ENCODE assay signal across 9 cellular contexts in genomic region chr14:89509891-89510290, GRCh38.
DNase-seq lines count a peak whose midpoint lies in the region; ATAC-seq and TF ChIP-seq lines count a peak whose summit lies in the region.
"Had no signal": no experiment of that assay in that cellular context is flagged by ENCODE, and none has a peak within 500 bp of the region (broad histone marks: within the 10 kb centered on the region; RNA-seq: fewer than 3 reads in every experiment).

No MANE protein-coding gene starts in this region.

- H3K23ac ChIP-seq in IMR-90 (ENCODE audit: low read depth, low read length) = peak overlapping the region; percentile 82

- no peak overlapping the region for H3K9ac ChIP-seq in IMR-90 (ENCODE audit: low read depth, low read length)

- H3K4me1 Mint-ChIP-seq in naive thymus-derived CD4-positive, alpha-beta T cell = peaks cover 46 to 79% (median 65%) of the 10 kb centered on the region in 7 donors

- H3K79me1 ChIP-seq in IMR-90 (ENCODE audit: low read depth in 1 of 2, low read length in 2 of 2) = peaks cover 25 to 63% of the 10 kb centered on the region in 2 experiments

- BruUV-seq in IMR-90 (replicated peaks; lab: Mats Ljungman, UMichigan) = no TSS peak

- peak overlapping the region; percentile 72 for H3K14ac ChIP-seq in IMR-90 (replicated peaks; ENCODE audit: low read depth, low read length)

- no peaks in the 10 kb centered on the region for H3K9me3 Mint-ChIP-seq in naive thymus-derived CD4-positive, alpha-beta T cell

- TF ChIP-seq RAD21 in IMR-90 (IDR thresholded peaks at IDR 0.05; ENCODE audit: low read length) = no peak

- H2AK9ac ChIP-seq in IMR-90 (replicated peaks; ENCODE audit: low read depth, low read length, poor library complexity) = peak overlapping the region; percentile 14

- DNase-seq in EL = peak; percentile 86
- DNase-seq in IMR-90 = peak; percentile 85
- DNase-seq in amniotic epithelial cell (ENCODE audit: low read depth) = peak; percentile 84
- no peak for DNase-seq in naive thymus-derived CD4-positive, alpha-beta T cell
- no peak for DNase-seq in NCI-H2227 treated with DMSO at 0.1 percent for 48 hours (lab: John Stamatoyannopoulos, UW)
- DNase-seq in upper lobe of right lung = no peak

- no CpG with 5 or more reads among the region's 3 CpGs for WGBS in IMR-90 (ENCODE audit: extremely low coverage in 2 of 2, insufficient read length in 1 of 2), 2 experiments

- H3K4ac ChIP-seq in IMR-90 (ENCODE audit: low read depth, low read length) = peak overlapping the region; percentile 62

- H4K20me1 ChIP-seq in IMR-90 (ENCODE audit: insufficient read depth, low read length) = peaks cover 4% of the 10 kb centered on the region

- peak overlapping the region; percentile 78 for H2BK120ac ChIP-seq in IMR-90 (ENCODE audit: low read depth, low read length)

- no peaks in the 10 kb centered on the region for H3K27me3 ChIP-seq in IMR-90 (ENCODE audit: control insufficient read depth, insufficient read depth, low read length)
- H3K27me3 ChIP-seq in naive thymus-derived CD4-positive, alpha-beta T cell (ENCODE audit: control insufficient read depth in 2 of 2, insufficient read depth in 2 of 2, low read length in 2 of 2) = no peaks in the 10 kb centered on the region
- H3K27me3 ChIP-seq in upper lobe of right lung = no peaks in the 10 kb centered on the region

- peak overlapping the region; percentile 52 for H2BK5ac ChIP-seq in IMR-90 (ENCODE audit: low read depth, low read length, poor library complexity, severe bottlenecking)

- H3K56ac ChIP-seq in IMR-90 (ENCODE audit: extremely low read depth, insufficient read depth, low read length) = no peak overlapping the region

- H2BK20ac ChIP-seq in IMR-90 (ENCODE audit: low read depth, low read length) = peak overlapping the region; percentile 64

- H3K36me3 ChIP-seq in IMR-90 (ENCODE audit: control insufficient read depth, insufficient read depth, low read length) (peaks cover 2% of the 10 kb centered on the region; the same call in 1 of the 2 replicates), upper lobe of right lung (no peaks in the 10 kb centered on the region)
- no peaks in the 10 kb centered on the region for H3K36me3 ChIP-seq in naive thymus-derived CD4-positive, alpha-beta T cell (ENCODE audit: control insufficient read depth in 2 of 3, insufficient read depth in 3 of 3, low read length in 3 of 3)

- H3K4me3 ChIP-seq in IMR-90 (ENCODE audit: insufficient read depth, low read depth, low read length) (no peak overlapping the region), upper lobe of right lung (no peak overlapping the region)
- H3K4me3 ChIP-seq in naive thymus-derived CD4-positive, alpha-beta T cell (ENCODE audit: low read length) = no peak overlapping the region

- intact Hi-C loops in IMR-90 (cut with micrococcal nuclease) (no loop called here), upper lobe of right lung (cut with DNase I) (no loop called here)
- intact Hi-C loops in naive thymus-derived CD4-positive, alpha-beta T cell (cut with micrococcal nuclease) = loop anchor here (1.0 to 2.0 kb wide), 7 partner anchors 92 to 257 kb away; partner anchors contain the start of gene FOXN3 (in 1 of the 2)

- peak overlapping the region; percentile 61; the same call in 1 of the 2 replicates for H3K18ac ChIP-seq in IMR-90 (ENCODE audit: low read depth, low read length)

- POLR2A ChIA-PET in IMR-90 (lab: Charles Lee; ENCODE audit: unreplicated experiment) = no interaction called here
- POLR2A ChIA-PET in naive thymus-derived CD4-positive, alpha-beta T cell (lab: Charles Lee) = interaction anchor here (0.6 to 1.6 kb wide), 7 partner anchors 9 to 134 kb away, joined by 3 to 5 read pairs (median 4); no protein-coding TSS in a partner anchor

- peak overlapping the region; percentile 90 to 96 (median 94) for H3K27ac Mint-ChIP-seq in naive thymus-derived CD4-positive, alpha-beta T cell
- H3K27ac Mint-ChIP-seq: progenitor cell of endocrine pancreas had no signal

- H3K9me1 ChIP-seq in IMR-90 (ENCODE audit: insufficient read depth, low read length) = peaks cover 30% of the 10 kb centered on the region

- peaks cover 0 to 38% (median 26%) of the 10 kb centered on the region in 5 donors for H3K36me3 Mint-ChIP-seq in naive thymus-derived CD4-positive, alpha-beta T cell

- dilution Hi-C loops in IMR-90 (cut with HindIII; ENCODE audit: low sequenced_read_pairs, unreplicated experiment) = no loop called here

- H4K91ac ChIP-seq in IMR-90 (ENCODE audit: insufficient read depth, low read depth, low read length) = peak overlapping the region; percentile 85

- H3K9me3 ChIP-seq in IMR-90 (ENCODE audit: control insufficient read depth, insufficient read depth, low read length) = no peaks in the 10 kb centered on the region
- H3K9me3 ChIP-seq in naive thymus-derived CD4-positive, alpha-beta T cell (ENCODE audit: control insufficient read depth in 2 of 3, low read length in 3 of 3) = no peaks in the 10 kb centered on the region
- H3K9me3 ChIP-seq in upper lobe of right lung = no peaks in the 10 kb centered on the region

- CTCF ChIA-PET in IMR-90 (lab: Yijun Ruan, JAX) = no interaction called here
- CTCF ChIA-PET in naive thymus-derived CD4-positive, alpha-beta T cell (lab: Charles Lee) = interaction anchor here (0.6 to 1.1 kb wide), 4 partner anchors 28 to 258 kb away, joined by 3 read pairs; no protein-coding TSS in a partner anchor

- peak overlapping the region; percentile 3; the same call in 1 of the 2 replicates for H4K5ac ChIP-seq in IMR-90 (ENCODE audit: low read depth, low read length)

- H3K4me1 ChIP-seq in IMR-90 (ENCODE audit: control insufficient read depth, insufficient read depth, low read length) = peaks cover 27% of the 10 kb centered on the region
- H3K4me1 ChIP-seq in naive thymus-derived CD4-positive, alpha-beta T cell (ENCODE audit: control insufficient read depth in 2 of 2, insufficient read depth in 2 of 2, low read length in 2 of 2) = peaks cover 18 to 25% of the 10 kb centered on the region in 2 donors
- H3K4me1 ChIP-seq in upper lobe of right lung = peaks cover 3% of the 10 kb centered on the region

- H4K8ac ChIP-seq in IMR-90 (ENCODE audit: low read depth in 2 of 2, low read length in 2 of 2) = peak overlapping the region; percentile 57 to 80; a peak in 3 of 4 replicates

- H3K4me3 Mint-ChIP-seq in naive thymus-derived CD4-positive, alpha-beta T cell = peak overlapping the region; percentile 75 to 89 (median 84)

- H3K4me2 ChIP-seq in IMR-90 (ENCODE audit: low read depth, low read length) = no peak overlapping the region

- H3K27ac ChIP-seq in IMR-90 (ENCODE audit: insufficient read depth, low read length) (no peak overlapping the region), upper lobe of right lung (no peak overlapping the region)
- peak overlapping the region; percentile 52 for H3K27ac ChIP-seq in naive thymus-derived CD4-positive, alpha-beta T cell (ENCODE audit: low read depth, low read length)

- peak overlapping the region; percentile 54 for H2AFZ ChIP-seq in IMR-90 (replicated peaks; ENCODE audit: low read length, poor library complexity)

- in situ Hi-C loops in IMR-90 (cut with MboI; ENCODE audit: low sequenced_read_pairs) = no loop called here

- no peaks in the 10 kb centered on the region for H3K27me3 Mint-ChIP-seq in naive thymus-derived CD4-positive, alpha-beta T cell
- H3K27me3 Mint-ChIP-seq: progenitor cell of endocrine pancreas had no signal

- H2AK5ac ChIP-seq in IMR-90 (ENCODE audit: low read depth, low read length) = peak overlapping the region; percentile 98; the same call in 1 of the 2 replicates

- ATAC-seq in IMR-90 (ENCODE audit: low read depth) (peak; percentile 41), GM19463 (IDR thresholded peaks at IDR 0.05; ENCODE audit: unreplicated experiment) (no peak), upper lobe of right lung (no peak), GM18519 (IDR thresholded peaks at IDR 0.05; ENCODE audit: low FRiP score, unreplicated experiment) (no peak)
- no peak for ATAC-seq in naive thymus-derived CD4-positive, alpha-beta T cell

- TF ChIP-seq CTCF in IMR-90 (conservative IDR thresholded peaks at IDR 0.05; ENCODE audit: low read depth, low read length) (no peak), upper lobe of right lung (IDR thresholded peaks at IDR 0.05) (no peak)

- H2BK15ac ChIP-seq in IMR-90 (ENCODE audit: low read depth, low read length) = peak overlapping the region; percentile 94; the same call in 2 of the 3 replicates

- TF ChIP-seq POLR2A in IMR-90 (IDR thresholded peaks at IDR 0.05; ENCODE audit: low read depth, low read length) = no peak

TF ChIP-seq in IMR-90, 13 proteins besides CTCF, POLR2A, EP300 and RAD21:
- TF ChIP-seq ELK1 (IDR thresholded peaks at IDR 0.05; ENCODE audit: borderline replicate concordance, low read depth, low read length) = no peak
- no peak for TF ChIP-seq FOS (IDR thresholded peaks at IDR 0.05; ENCODE audit: low read depth, low read length)
- no peak for TF ChIP-seq CHD1 (IDR thresholded peaks at IDR 0.05; ENCODE audit: low read depth, low read length)
- TF ChIP-seq MXI1 (IDR thresholded peaks at IDR 0.05; ENCODE audit: borderline replicate concordance, low read depth, low read length) = 0 out of 2 replicates have a peak, but pooled peaks have one; percentile 26
TF ChIP-seq in IMR-90: peak in this region for 1.

Comparison
In these comparisons a context has a peak if more than half of its experiments do, and no peak if none do; other contexts are left out.
1. DNase-seq: peak in EL (single experiment), IMR-90 (single experiment) and amniotic epithelial cell (single experiment); none in naive thymus-derived CD4-positive, alpha-beta T cell (0 of 9), NCI-H2227 treated with DMSO at 0.1 percent for 48 hours (single experiment) and upper lobe of right lung (single experiment).
2. intact Hi-C loops: an anchor here in naive thymus-derived CD4-positive, alpha-beta T cell (1.0 to 2.0 kb wide); none called in IMR-90 and upper lobe of right lung.